In the genomic region with DNA sequence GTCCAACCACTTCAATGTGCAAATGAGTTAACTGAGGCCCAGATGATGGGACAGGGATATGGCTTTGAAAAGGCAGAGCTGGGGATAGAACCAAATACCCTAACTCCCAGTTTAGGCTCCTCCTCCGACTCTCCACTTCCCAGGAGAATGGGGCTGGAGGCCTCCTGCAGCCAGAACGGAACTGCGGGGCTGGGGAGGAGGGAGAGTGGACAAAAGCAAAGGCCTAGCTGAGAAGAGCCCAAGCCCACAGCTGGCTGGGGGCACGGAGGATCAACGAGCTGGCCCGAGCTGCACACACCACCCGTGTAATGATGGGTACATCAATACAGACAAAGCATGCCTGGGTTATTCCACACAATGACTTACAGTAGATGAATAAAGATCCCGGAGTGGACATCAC, we compare ENCODE assay signal across 1 cellular context.
TF ChIP-seq lines count a peak whose summit lies in the region.

No MANE protein-coding gene starts in this region.

TF ChIP-seq in H1, 55 proteins besides CTCF, POLR2A, EP300 and RAD21:
- TF ChIP-seq GTF2F1 (IDR thresholded peaks at IDR 0.05; ENCODE audit: borderline replicate concordance, low read depth, low read length) (no peak), ATF3 (IDR thresholded peaks at IDR 0.05; ENCODE audit: insufficient read depth, low read depth, low read length) (no peak), TBP (IDR thresholded peaks at IDR 0.05; ENCODE audit: low read depth, low read length) (no peak), E2F6 (IDR thresholded peaks at IDR 0.05) (no peak), NANOG (IDR thresholded peaks at IDR 0.05; ENCODE audit: insufficient read depth, low read depth, low read length, poor library complexity, severe bottlenecking) (no peak), ASH2L (IDR thresholded peaks at IDR 0.05; ENCODE audit: low read length) (no peak), SP4 (IDR thresholded peaks at IDR 0.05; ENCODE audit: low read length) (no peak), SRF (IDR thresholded peaks at IDR 0.05; ENCODE audit: low read depth, low read length) (no peak), KDM5A (IDR thresholded peaks at IDR 0.05; ENCODE audit: low read length) (no peak), RNF2 (IDR thresholded peaks at IDR 0.05; ENCODE audit: borderline replicate concordance, low read depth, low read length, missing control alignments, poor library complexity, severe bottlenecking) (no peak), BACH1 (IDR thresholded peaks at IDR 0.05; ENCODE audit: low read length) (no peak), TEAD4 (IDR thresholded peaks at IDR 0.05; ENCODE audit: low read depth, low read length) (no peak), JUND (IDR thresholded peaks at IDR 0.05; ENCODE audit: low read length) (no peak), TAF7 (optimal IDR thresholded peaks at IDR 0.05; ENCODE audit: borderline replicate concordance, low read depth, low read length) (no peak), RXRA (IDR thresholded peaks at IDR 0.05; ENCODE audit: insufficient read depth, low read depth, low read length) (no peak)
